Comparison of ENCODE assay signal across 2 cellular contexts in the genomic region with DNA sequence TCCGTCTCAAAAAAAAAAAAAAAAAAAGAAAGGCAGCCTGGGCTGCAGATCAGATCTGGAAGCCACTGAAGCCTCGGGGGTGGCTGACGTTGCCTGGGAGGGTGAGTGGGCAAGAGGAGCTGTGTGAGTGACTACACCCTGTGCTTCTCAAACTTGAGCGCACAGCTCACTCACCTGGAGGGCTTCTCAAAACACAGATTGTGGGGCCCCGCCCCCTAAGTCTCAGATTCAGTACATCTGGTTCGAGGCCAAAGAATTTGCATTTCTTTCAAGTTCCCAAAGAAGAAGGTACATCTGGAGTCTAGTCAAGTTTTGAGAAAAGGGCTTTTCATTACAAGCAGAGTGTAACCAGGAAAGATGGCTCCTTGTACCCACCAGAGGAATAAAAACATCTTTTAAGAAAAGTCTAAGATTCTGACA.
TF ChIP-seq lines count a peak whose summit lies in the region.

No MANE protein-coding gene starts in this region.

TF ChIP-seq in SK-N-SH, 30 proteins besides CTCF, POLR2A, EP300 and RAD21 (continued from another document):
- TF ChIP-seq TEAD4 (IDR thresholded peaks at IDR 0.05; ENCODE audit: borderline replicate concordance, insufficient read depth): no peak
- no peak for TF ChIP-seq RCOR1 (IDR thresholded peaks at IDR 0.05; ENCODE audit: low read length)
- TF ChIP-seq TAF1 (IDR thresholded peaks at IDR 0.05; ENCODE audit: borderline replicate concordance, low read depth, low read length): no peak
- no peak for TF ChIP-seq NFIC (IDR thresholded peaks at IDR 0.05; ENCODE audit: borderline replicate concordance)
- TF ChIP-seq RFX5 (IDR thresholded peaks at IDR 0.05; ENCODE audit: low read length): no peak
- no peak for TF ChIP-seq SIN3A (IDR thresholded peaks at IDR 0.05; ENCODE audit: borderline replicate concordance, low read depth, low read length)
- TF ChIP-seq FOSL2 (IDR thresholded peaks at IDR 0.05; ENCODE audit: borderline replicate concordance, low read depth): no peak
- TF ChIP-seq, protein P1, sequence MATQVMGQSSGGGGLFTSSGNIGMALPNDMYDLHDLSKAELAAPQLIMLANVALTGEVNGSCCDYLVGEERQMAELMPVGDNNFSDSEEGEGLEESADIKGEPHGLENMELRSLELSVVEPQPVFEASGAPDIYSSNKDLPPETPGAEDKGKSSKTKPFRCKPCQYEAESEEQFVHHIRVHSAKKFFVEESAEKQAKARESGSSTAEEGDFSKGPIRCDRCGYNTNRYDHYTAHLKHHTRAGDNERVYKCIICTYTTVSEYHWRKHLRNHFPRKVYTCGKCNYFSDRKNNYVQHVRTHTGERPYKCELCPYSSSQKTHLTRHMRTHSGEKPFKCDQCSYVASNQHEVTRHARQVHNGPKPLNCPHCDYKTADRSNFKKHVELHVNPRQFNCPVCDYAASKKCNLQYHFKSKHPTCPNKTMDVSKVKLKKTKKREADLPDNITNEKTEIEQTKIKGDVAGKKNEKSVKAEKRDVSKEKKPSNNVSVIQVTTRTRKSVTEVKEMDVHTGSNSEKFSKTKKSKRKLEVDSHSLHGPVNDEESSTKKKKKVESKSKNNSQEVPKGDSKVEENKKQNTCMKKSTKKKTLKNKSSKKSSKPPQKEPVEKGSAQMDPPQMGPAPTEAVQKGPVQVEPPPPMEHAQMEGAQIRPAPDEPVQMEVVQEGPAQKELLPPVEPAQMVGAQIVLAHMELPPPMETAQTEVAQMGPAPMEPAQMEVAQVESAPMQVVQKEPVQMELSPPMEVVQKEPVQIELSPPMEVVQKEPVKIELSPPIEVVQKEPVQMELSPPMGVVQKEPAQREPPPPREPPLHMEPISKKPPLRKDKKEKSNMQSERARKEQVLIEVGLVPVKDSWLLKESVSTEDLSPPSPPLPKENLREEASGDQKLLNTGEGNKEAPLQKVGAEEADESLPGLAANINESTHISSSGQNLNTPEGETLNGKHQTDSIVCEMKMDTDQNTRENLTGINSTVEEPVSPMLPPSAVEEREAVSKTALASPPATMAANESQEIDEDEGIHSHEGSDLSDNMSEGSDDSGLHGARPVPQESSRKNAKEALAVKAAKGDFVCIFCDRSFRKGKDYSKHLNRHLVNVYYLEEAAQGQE (IDR thresholded peaks at IDR 0.05; ENCODE audit: low read depth, low read length): no peak

TF ChIP-seq in SK-N-SH treated with all-trans-retinoic acid at 6 μM for 48 hours, 23 proteins besides CTCF, POLR2A, EP300 and RAD21 (continued from another document):
- no peak for TF ChIP-seq BACH2 (CRISPR knock-in tag; IDR thresholded peaks at IDR 0.05; ENCODE audit: borderline replicate concordance)
- no peak for TF ChIP-seq ZFP3 (CRISPR knock-in tag; IDR thresholded peaks at IDR 0.05)
- TF ChIP-seq PATZ1 (CRISPR knock-in tag; IDR thresholded peaks at IDR 0.05; ENCODE audit: borderline replicate concordance): no peak
- no peak for TF ChIP-seq SNAI2 (CRISPR knock-in tag; IDR thresholded peaks at IDR 0.05)
- TF ChIP-seq ZC3H10 (CRISPR knock-in tag; IDR thresholded peaks at IDR 0.05): no peak
- no peak for TF ChIP-seq ZNF8 (CRISPR knock-in tag; IDR thresholded peaks at IDR 0.05)
- TF ChIP-seq TOX (CRISPR knock-in tag; IDR thresholded peaks at IDR 0.05; ENCODE audit: borderline replicate concordance): no peak
- TF ChIP-seq OSR1 (CRISPR knock-in tag; IDR thresholded peaks at IDR 0.05): no peak
- TF ChIP-seq RARB (CRISPR knock-in tag; IDR thresholded peaks at IDR 0.05): no peak
- TF ChIP-seq ZFP30 (CRISPR knock-in tag; IDR thresholded peaks at IDR 0.05): no peak
- TF ChIP-seq POU6F1 (CRISPR knock-in tag; IDR thresholded peaks at IDR 0.05; ENCODE audit: borderline replicate concordance, low read depth): no peak
